In genomic region chr10:50787962-50788361, GRCh38 we compare ENCODE assay signal across 8 cellular contexts. TPM values are rescaled to one million over a fixed set of nuclear protein-coding genes. Genes with fewer than 3 reads are reported as not detected.
DNase-seq lines count a peak whose midpoint lies in the region; ATAC-seq and TF ChIP-seq lines count a peak whose summit lies in the region.
"Not testable (repeated sequence)": the region's sequence is repeated elsewhere in the genome, so short reads cannot be mapped to it uniquely, and the experiment has no call there.

No MANE protein-coding gene starts in this region.

- H2BK120ac ChIP-seq in H9 (ENCODE audit: low read depth, low read length, poor library complexity, severe bottlenecking), result not testable (repeated sequence)

- H3K27me3 ChIP-seq in H9 (ENCODE audit: insufficient read depth, low read length); colonic mucosa; iPS-18a (ENCODE audit: control insufficient read depth, insufficient read depth, low read length); lower lobe of right lung (ENCODE audit: low read depth); neural progenitor cell; upper lobe of left lung: not testable (repeated sequence)

- WGBS in H9 (ENCODE audit: extremely low coverage, insufficient read length, low lambda C conversion rate), result no CpG with 5 or more reads among the region's 5 CpGs
- WGBS in upper lobe of left lung, 2 donors, result 43 to 67% methylated on average over 3 to 5 of the region's 5 CpGs

- not testable (repeated sequence) for H3K4me1 ChIP-seq in H9 (ENCODE audit: insufficient read depth, low read length); colonic mucosa; iPS-18a (ENCODE audit: control insufficient read depth, low read depth, low read length); lower lobe of right lung; neural progenitor cell; upper lobe of left lung

- not testable (repeated sequence) for H3K79me2 ChIP-seq in H9 (ENCODE audit: insufficient read depth, low read length); neural progenitor cell (ENCODE audit: low read depth)

- H2AK5ac ChIP-seq in H9 (ENCODE audit: insufficient read length, low read length), result not testable (repeated sequence)

- not testable (repeated sequence) for H3K9me3 Mint-ChIP-seq in Calu3 (ENCODE audit: low read depth, unreplicated experiment); H9; neural progenitor cell

- H3K79me1 ChIP-seq in H9 (ENCODE audit: insufficient read depth, low read depth, low read length, poor library complexity, severe bottlenecking), result not testable (repeated sequence)

- ATAC-seq in lower lobe of right lung; upper lobe of left lung (ENCODE audit: low FRiP score in 2 of 2): not testable (repeated sequence)

- H2BK20ac ChIP-seq in H9 (ENCODE audit: low read depth, low read length, poor library complexity, severe bottlenecking), result not testable (repeated sequence)

- BruUV-seq in Calu3 (replicated peaks; lab: Mats Ljungman, UMichigan), result not testable (repeated sequence)

- not testable (repeated sequence) for H4K8ac ChIP-seq in H9 (replicated peaks; ENCODE audit: insufficient read length, low read depth, low read length)

- H3F3A ChIP-seq in neural progenitor cell (ENCODE audit: low read depth), result not testable (repeated sequence)

- not testable (repeated sequence) for H4K91ac ChIP-seq in H9 (ENCODE audit: insufficient read length, low read depth, low read length)

- not testable (repeated sequence) for H4K5ac ChIP-seq in H9 (ENCODE audit: insufficient read length, low read depth, low read length)

- not testable (repeated sequence) for H3K4me2 ChIP-seq in H9 (ENCODE audit: insufficient read depth, insufficient read length, low read length); neural progenitor cell

- H3K56ac ChIP-seq in H9 (ENCODE audit: insufficient read length, low read depth, low read length), result not testable (repeated sequence)

- not testable (repeated sequence) for H3K14ac ChIP-seq in H9 (ENCODE audit: insufficient read depth, low read length)

- not testable (repeated sequence) for H3K27ac ChIP-seq in H9 (ENCODE audit: insufficient read length, low read depth, low read length); colonic mucosa; iPS-18a (ENCODE audit: low read length); lower lobe of right lung; neural progenitor cell; upper lobe of left lung

- not testable (repeated sequence) for H2BK12ac ChIP-seq in H9 (ENCODE audit: insufficient read length, low read depth, low read length)

- not testable (repeated sequence) for H3K9ac ChIP-seq in H9 (ENCODE audit: extremely low read depth, insufficient read length, low read length); colonic mucosa (ENCODE audit: low read depth in 2 of 2, low read length in 2 of 2); iPS-18a (ENCODE audit: low read length); neural progenitor cell

- H3K4me3 ChIP-seq in colonic mucosa, lower lobe of right lung, neural progenitor cell, upper lobe of left lung: not testable (repeated sequence)
- H3K4me3 ChIP-seq in iPS-18a (ENCODE audit: low read length), result peak overlapping the region; percentile 21

- not testable (repeated sequence) for H3T11ph ChIP-seq in H9 (ENCODE audit: low read length)

- TF ChIP-seq CTCF in Calu3 (IDR thresholded peaks at IDR 0.05; ENCODE audit: unreplicated experiment); H9 (conservative IDR thresholded peaks at IDR 0.05); colonic mucosa (IDR thresholded peaks at IDR 0.05); lower lobe of right lung (IDR thresholded peaks at IDR 0.05); neural progenitor cell (IDR thresholded peaks at IDR 0.05); upper lobe of left lung (IDR thresholded peaks at IDR 0.05): not testable (repeated sequence)

- H4K20me1 ChIP-seq in H9 (ENCODE audit: control insufficient read depth, insufficient read depth, insufficient read length); neural progenitor cell (ENCODE audit: low read depth): not testable (repeated sequence)

- intact Hi-C loops in Calu3 (cut with micrococcal nuclease; ENCODE audit: unreplicated experiment), result loop anchor here (2.0 to 5.0 kb wide), 2 partner anchors 143 to 634 kb away; no protein-coding TSS in a partner anchor
- intact Hi-C loops in colonic mucosa (cut with DNase I); lower lobe of right lung (cut with DNase I): not testable (repeated sequence)

- H3K27ac Mint-ChIP-seq in Calu3 (ENCODE audit: unreplicated experiment); neural progenitor cell: not testable (repeated sequence)
- peak overlapping the region in 2 of 3 experiments; percentile 12 to 62; a peak in 1 of 7 replicates for H3K27ac Mint-ChIP-seq in H9

- not testable (repeated sequence) for H3K9me3 ChIP-seq in H9 (ENCODE audit: control insufficient read depth, low read depth, low read length); colonic mucosa; iPS-18a (ENCODE audit: control insufficient read depth, low read depth, low read length); lower lobe of right lung; neural progenitor cell (ENCODE audit: low read depth); upper lobe of left lung

- not testable (repeated sequence) for H2BK5ac ChIP-seq in H9 (ENCODE audit: insufficient read length, low read length)

- CTCF ChIA-PET in Calu3 (lab: Charles Lee), result interaction anchor here (1.4 kb wide), 1 partner anchor 99 kb away, joined by 4 read pairs; no protein-coding TSS in a partner anchor

- DNase-seq in Calu3 (peak; percentile 9), H9 (peak; percentile 69), NCI-H748 (lab: John Stamatoyannopoulos, UW; ENCODE audit: unreplicated experiment) (peak; percentile 41), colonic mucosa (peak; percentile 30), lower lobe of right lung (peak; percentile 45), upper lobe of left lung (peak; percentile 37 to 45)
- DNase-seq in neural progenitor cell (ENCODE audit: low spot score), result not testable (repeated sequence)

- H3K36me3 Mint-ChIP-seq in Calu3 (ENCODE audit: insufficient read depth, unreplicated experiment); H9 (ENCODE audit: insufficient read depth in 1 of 3, low read depth in 3 of 3); neural progenitor cell: not testable (repeated sequence)

- H2AFZ ChIP-seq in H9 (ENCODE audit: low read length), result peak overlapping the region; percentile 19
- peak overlapping the region; percentile 68 for H2AFZ ChIP-seq in neural progenitor cell (replicated peaks)

- H2BK15ac ChIP-seq in H9 (ENCODE audit: low read depth, low read length), result not testable (repeated sequence)

- H3K4ac ChIP-seq in H9 (ENCODE audit: low read depth, low read length), result not testable (repeated sequence)

- not testable (repeated sequence) for TF ChIP-seq POLR2A in upper lobe of left lung (IDR thresholded peaks at IDR 0.05)

- H3K4me1 Mint-ChIP-seq in Calu3 (ENCODE audit: low read depth, unreplicated experiment); neural progenitor cell: not testable (repeated sequence)
- peaks cover 16 to 17% of the 10 kb centered on the region in 2 experiments for H3K4me1 Mint-ChIP-seq in H9

- not testable (repeated sequence) for TF ChIP-seq EP300 in upper lobe of left lung (IDR thresholded peaks at IDR 0.05)

- H3K18ac ChIP-seq in H9 (ENCODE audit: insufficient read length, low read depth, low read length), result not testable (repeated sequence)

- not testable (repeated sequence) for H3K36me3 ChIP-seq in colonic mucosa; iPS-18a (ENCODE audit: control insufficient read depth, low read depth, low read length); lower lobe of right lung; neural progenitor cell; upper lobe of left lung

- H3K4me3 Mint-ChIP-seq in Calu3 (ENCODE audit: low read depth, unreplicated experiment); neural progenitor cell: not testable (repeated sequence)
- H3K4me3 Mint-ChIP-seq in H9, result peak overlapping the region in 1 of 2 experiments; percentile 17; a peak in 1 of 5 replicates

- H3K27me3 Mint-ChIP-seq in Calu3 (ENCODE audit: unreplicated experiment), result peaks cover 16% of the 10 kb centered on the region
- not testable (repeated sequence) for H3K27me3 Mint-ChIP-seq in H9 (ENCODE audit: low read depth); neural progenitor cell (ENCODE audit: insufficient read depth, low read depth)

- not testable (repeated sequence) for H3K23ac ChIP-seq in H9 (ENCODE audit: insufficient read length, low read depth, low read length)

- not testable (repeated sequence) for H3K23me2 ChIP-seq in H9 (ENCODE audit: insufficient read length, low read depth, low read length, poor library complexity, severe bottlenecking)

RNA-seq across cellular contexts. Expression of gene ASAH2B, which starts 48.2 kb away (rescaled TPM):
- 4.1 and 5.4 TPM in 2 replicates for total RNA-seq in Calu3 (2022)
- total RNA-seq in H9 (2021), result 8.6 and 10.6 TPM in 2 replicates
- total RNA-seq in colonic mucosa, result 1 to 10 TPM; 3.2 to 6.7 TPM
- total RNA-seq in lower lobe of right lung, result 4.5 TPM
- 12.2 and 18.8 TPM in 2 replicates for total RNA-seq in neural progenitor cell (ENCODE audit: low replicate concordance)
- total RNA-seq in upper lobe of left lung, result 1 to 10 TPM in 5 of 6 donors, under 1 TPM in 1; 0.44 to 3.9 (median 2.1) TPM
